8 cellular contexts compared by ENCODE assay signal in genomic region chr2:166057363-166058169, GRCh38.
DNase-seq lines count a peak whose midpoint lies in the region; ATAC-seq and TF ChIP-seq lines count a peak whose summit lies in the region.

No MANE protein-coding gene starts in this region.

- no peak overlapping the region for H3K9ac ChIP-seq in HCT116 (ENCODE audit: low read length)

- H2AFZ ChIP-seq in HCT116 (ENCODE audit: low read depth, low read length, poor library complexity, severe bottlenecking): no peak overlapping the region

- H3K36me3 ChIP-seq in HCT116 (ENCODE audit: control insufficient read depth in 1 of 2, insufficient read depth in 2 of 2, low read length in 2 of 2): no peaks in the 10 kb centered on the region

- peak; percentile 56 for TF ChIP-seq RAD21 in HCT116 (IDR thresholded peaks at IDR 0.05; ENCODE audit: low read depth)

- no peaks in the 10 kb centered on the region for H4K20me1 ChIP-seq in HCT116 (ENCODE audit: insufficient read depth)

- intact Hi-C loops in HCT116 (cut with micrococcal nuclease): loop anchor here (2.0 kb wide), 3 partner anchors 71 to 361 kb away; partner anchors contain the start of gene SCN1A

- RAD21 ChIA-PET in HCT116 (lab: Charles Lee; ENCODE audit: low non-redundant PET in 1 of 2, low total read pairs in 2 of 2, uncharacterized antibody in 2 of 2, unreplicated experiment in 2 of 2): interaction anchor here in 1 of 2 experiments (1.4 kb wide), 1 partner anchor 70 kb away, joined by 8 read pairs; the partner anchor contains the start of gene SCN1A

- H3K27ac Mint-ChIP-seq in naive thymus-derived CD8-positive, alpha-beta T cell: no peak overlapping the region

- no peaks in the 10 kb centered on the region for H3K79me2 ChIP-seq in HCT116 (ENCODE audit: insufficient read depth, low read length)

- no peaks in the 10 kb centered on the region for H3K9me3 ChIP-seq in HCT116 (ENCODE audit: control insufficient read depth in 1 of 2, insufficient read depth in 1 of 2, low read depth in 1 of 2, low read length in 2 of 2)

- DNase-seq in AG04449 (ENCODE audit: low read depth, low spot score) (no peak), HCT116 (ENCODE audit: low read depth, low spot score) (no peak), RKO (ENCODE audit: low spot score) (peak; percentile 44), glomerular visceral epithelial cell (ENCODE audit: extremely low spot score) (peak; percentile 11)
- DNase-seq in naive thymus-derived CD8-positive, alpha-beta T cell: no peak

- TF ChIP-seq CTCF in AG04449 (IDR thresholded peaks at IDR 0.05; ENCODE audit: insufficient read depth, low read length, missing control alignments) (peak; percentile 22), HCT116 (IDR thresholded peaks at IDR 0.05 in 2 of 3, conservative IDR thresholded peaks at IDR 0.05 in 1 of 3; ENCODE audit: borderline replicate concordance in 1 of 3, insufficient read depth in 1 of 3, low read depth in 2 of 3, low read length in 2 of 3) (peak; percentile 41 to 56 (median 54); a peak in 5 of 6 replicates)

- H3K9me2 ChIP-seq in HCT116 (ENCODE audit: insufficient read depth): no peaks in the 10 kb centered on the region

- no peaks in the 10 kb centered on the region for H3K36me3 Mint-ChIP-seq in naive thymus-derived CD8-positive, alpha-beta T cell

- ATAC-seq in HCT116: peak; percentile 44; the same call in 1 of the 2 replicates
- no peak for ATAC-seq in GM19035 (IDR thresholded peaks at IDR 0.05; ENCODE audit: unreplicated experiment)
- ATAC-seq in HG02884 (IDR thresholded peaks at IDR 0.05; ENCODE audit: unreplicated experiment): no peak
- no peak for ATAC-seq in GM21447 (IDR thresholded peaks at IDR 0.05; ENCODE audit: unreplicated experiment)
- ATAC-seq in naive thymus-derived CD8-positive, alpha-beta T cell: no peak

- H3K4me1 Mint-ChIP-seq in naive thymus-derived CD8-positive, alpha-beta T cell: no peaks in the 10 kb centered on the region

- peaks cover 36% of the 10 kb centered on the region for H3K27me3 ChIP-seq in HCT116 (ENCODE audit: insufficient read depth, low read length)

- no TSS peak for BruUV-seq in HCT116 (replicated peaks; lab: Mats Ljungman, UMichigan)

- CTCF ChIA-PET in AG04449 (lab: Yijun Ruan, JAX): interaction anchor here (0.9 to 8.0 kb wide), 18 partner anchors 9 to 458 kb away, joined by 3 to 97 read pairs (median 5); partner anchors contain the start of genes SCN1A and TTC21B
- CTCF ChIA-PET in HCT116 (lab: Charles Lee): interaction anchor here (0.7 to 5.7 kb wide), 16 partner anchors 10 to 362 kb away, joined by 3 to 46 read pairs (median 4); partner anchors contain the start of gene SCN1A

- H3K4me3 Mint-ChIP-seq in naive thymus-derived CD8-positive, alpha-beta T cell: no peak overlapping the region

- H3K4me3 ChIP-seq in AG04449 (ENCODE audit: low read depth, low read length) (no peak overlapping the region), HCT116 (replicated peaks in 1 of 2; ENCODE audit: low read depth in 1 of 2, low read length in 2 of 2) (no peak overlapping the region)

- no peak for TF ChIP-seq POLR2A in HCT116 (IDR thresholded peaks at IDR 0.05; ENCODE audit: borderline replicate concordance, extremely low read depth, insufficient read depth, insufficient read length)

- no peaks in the 10 kb centered on the region for H3K4me1 ChIP-seq in HCT116 (ENCODE audit: control insufficient read depth in 1 of 2, insufficient read depth in 2 of 2, low read length in 2 of 2)

- POLR2A ChIA-PET in AG04449 (lab: Yijun Ruan, JAX): no interaction called here
- POLR2A ChIA-PET in HCT116 (lab: Charles Lee): no interaction called here
- POLR2A ChIA-PET in naive thymus-derived CD8-positive, alpha-beta T cell (lab: Charles Lee): no interaction called here

- no peak overlapping the region for H3K4me2 ChIP-seq in HCT116 (ENCODE audit: low read length)

- no peak overlapping the region for H3K27ac ChIP-seq in HCT116 (ENCODE audit: low read depth, low read length)

- H3K27me3 Mint-ChIP-seq in naive thymus-derived CD8-positive, alpha-beta T cell: peaks cover 1 to 8% (median 5%) of the 10 kb centered on the region in 5 donors

- no peaks in the 10 kb centered on the region for H3K9me3 Mint-ChIP-seq in naive thymus-derived CD8-positive, alpha-beta T cell

TF ChIP-seq in HCT116, 20 proteins besides CTCF, POLR2A, EP300 and RAD21:
- no peak for TF ChIP-seq SRF (IDR thresholded peaks at IDR 0.05; ENCODE audit: low read depth)
- TF ChIP-seq REST (IDR thresholded peaks at IDR 0.05; ENCODE audit: low read depth): no peak
- TF ChIP-seq ELF1 (IDR thresholded peaks at IDR 0.05; ENCODE audit: borderline replicate concordance, low read depth): no peak
- no peak for TF ChIP-seq SIN3A (IDR thresholded peaks at IDR 0.05; ENCODE audit: low read depth)
- TF ChIP-seq ATF3 (IDR thresholded peaks at IDR 0.05): no peak
- TF ChIP-seq ZFX (IDR thresholded peaks at IDR 0.05): no peak
- TF ChIP-seq TCF7L2 (IDR thresholded peaks at IDR 0.05; ENCODE audit: borderline replicate concordance, extremely low read depth, insufficient read depth, insufficient read length): no peak
- TF ChIP-seq EZH2phosphoT487 (IDR thresholded peaks at IDR 0.05; ENCODE audit: borderline replicate concordance): no peak
- no peak for TF ChIP-seq SP1 (IDR thresholded peaks at IDR 0.05; ENCODE audit: low read depth)
- TF ChIP-seq POLR2AphosphoS5 (IDR thresholded peaks at IDR 0.05; ENCODE audit: low read depth, low read length): no peak
- no peak for TF ChIP-seq CBX3 (IDR thresholded peaks at IDR 0.05; ENCODE audit: low read depth)
- no peak for TF ChIP-seq ZBTB33 (IDR thresholded peaks at IDR 0.05; ENCODE audit: extremely low read depth, insufficient replicate concordance, low read length)
- no peak for TF ChIP-seq JUND (IDR thresholded peaks at IDR 0.05)
- TF ChIP-seq MAX (IDR thresholded peaks at IDR 0.05): no peak
- no peak for TF ChIP-seq CEBPB (IDR thresholded peaks at IDR 0.05; ENCODE audit: low read depth)
- no peak for TF ChIP-seq ZNF274 (IDR thresholded peaks at IDR 0.05; ENCODE audit: low read depth, low read length)
- no peak for TF ChIP-seq YY1 (IDR thresholded peaks at IDR 0.05; ENCODE audit: extremely low read depth, insufficient replicate concordance, low read depth, low read length)
- no peak for TF ChIP-seq EGR1 (IDR thresholded peaks at IDR 0.05; ENCODE audit: low read depth)

Comparison
In these comparisons a context has a peak if more than half of its experiments do, and no peak if none do; other contexts are left out.
1. DNase-seq: peak in RKO (single experiment) and glomerular visceral epithelial cell (single experiment); none in AG04449 (single experiment), HCT116 (single experiment) and naive thymus-derived CD8-positive, alpha-beta T cell (0 of 10).